ENCODE assay signal across 17 cellular contexts in the genomic region with DNA sequence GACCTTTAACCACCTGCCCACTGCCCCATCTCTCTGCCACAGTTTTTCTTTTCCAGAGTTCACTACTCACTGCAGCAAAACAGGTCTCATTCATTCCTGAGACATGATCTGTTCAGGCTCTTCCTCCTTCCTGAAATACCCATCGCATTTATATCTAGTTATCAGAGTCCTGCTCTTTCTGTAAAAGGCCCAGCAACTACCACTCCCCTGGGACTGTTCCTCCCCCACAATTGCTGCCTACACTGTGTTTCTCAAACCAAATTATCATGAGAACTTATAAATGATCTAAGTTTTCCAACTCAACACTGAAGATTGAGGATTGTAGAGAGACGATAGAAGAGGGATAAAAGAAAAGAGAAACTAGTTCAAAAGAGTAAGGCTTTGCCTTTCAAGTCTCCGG. TPM values are rescaled to one million over a fixed set of nuclear protein-coding genes. Genes with fewer than 3 reads are reported as not detected.
DNase-seq lines count a peak whose midpoint lies in the region; ATAC-seq, FAIRE-seq and TF ChIP-seq lines count a peak whose summit lies in the region.
"Had no signal": no experiment of that assay in that cellular context is flagged by ENCODE, and none has a peak within 500 bp of the region (broad histone marks: within the 10 kb centered on the region; RNA-seq: fewer than 3 reads in every experiment).

No MANE protein-coding gene starts in this region.

- no peak overlapping the region for H3K4me3 Mint-ChIP-seq in activated naive CD8-positive, alpha-beta T cell treated with anti-CD3 and anti-CD28 coated beads, Interleukin-2, amount 50 U/mL, for 24 hours
- H3K4me3 Mint-ChIP-seq: natural killer cell had no signal

- POLR2A ChIA-PET in A549 (lab: Yijun Ruan, JAX) = no interaction called here

- H4K20me1 ChIP-seq in keratinocyte (ENCODE audit: control insufficient read depth, extremely low read depth, insufficient read depth, low read length) = no peaks in the 10 kb centered on the region

- H3K9me1 ChIP-seq in keratinocyte (ENCODE audit: control insufficient read depth, extremely low read depth, insufficient read depth, low read length) = no peaks in the 10 kb centered on the region

- no peak for TF ChIP-seq EP300 in A549 (IDR thresholded peaks at IDR 0.05)

- TF ChIP-seq CTCF in A549 (IDR thresholded peaks at IDR 0.05) = no peak
- no peak for TF ChIP-seq CTCF in cardiac fibroblast (IDR thresholded peaks at IDR 0.05; ENCODE audit: low read depth, low read length)
- TF ChIP-seq CTCF in keratinocyte (optimal IDR thresholded peaks at IDR 0.05 in 1 of 3, IDR thresholded peaks at IDR 0.05 in 1 of 3, conservative IDR thresholded peaks at IDR 0.05 in 1 of 3; ENCODE audit: extremely low read depth in 1 of 3, insufficient read depth in 2 of 3, low read length in 3 of 3) = no peak

- peak in 1 of 2 experiments; percentile 25; a peak in 1 of 6 replicates for ATAC-seq in A549
- ATAC-seq in activated naive CD8-positive, alpha-beta T cell treated with anti-CD3 and anti-CD28 coated beads, Interleukin-2, amount 50 U/mL, for 24 hours = no peak
- ATAC-seq: natural killer cell had no signal

- DNase-seq in A549 (ENCODE audit: low read depth in 1 of 2, low spot score in 1 of 2) (no peak), LHCN-M2 (ENCODE audit: low read depth) (peak; percentile 66), cardiac fibroblast (ENCODE audit: low read depth in 2 of 2) (peak; percentile 37 to 76), keratinocyte (ENCODE audit: low read depth, low spot score) (no peak), islet precursor cell (no peak), NOMO-1 (lab: John Stamatoyannopoulos, UW; ENCODE audit: unreplicated experiment in 2 of 2) (no peak)
- DNase-seq in activated naive CD8-positive, alpha-beta T cell treated with anti-CD3 and anti-CD28 coated beads, Interleukin-2, amount 50 U/mL, for 24 hours = no peak
- no peak for DNase-seq in stimulated activated CD8-positive, alpha-beta memory T cell treated with anti-CD3 and anti-CD28 coated beads, Interleukin-4, amount 100 ng/mL, for 48 hours
- DNase-seq: activated CD8-positive, alpha-beta memory T cell treated with anti-CD3 and anti-CD28 coated beads for 24 hours; activated naive CD4-positive, alpha-beta T cell treated with anti-CD3 and anti-CD28 coated beads, Interleukin-2, amount 50 U/mL, for 16 hours; foreskin melanocyte; kidney glomerular epithelial cell; natural killer cell had no signal

- H3K4me3 ChIP-seq in A549 (no peak overlapping the region), cardiac fibroblast (replicated peaks in 1 of 2; ENCODE audit: low read depth in 2 of 2, low read length in 2 of 2) (no peak overlapping the region), keratinocyte (ENCODE audit: control insufficient read depth in 2 of 3, extremely low read depth in 1 of 3, insufficient read depth in 2 of 3, low read depth in 1 of 3, low read length in 3 of 3) (no peak overlapping the region)
- H3K4me3 ChIP-seq: skin epidermis had no signal

- no peak overlapping the region; a peak in 1 of 6 replicates for H3K27ac ChIP-seq in A549
- no peak overlapping the region for H3K27ac ChIP-seq in keratinocyte (ENCODE audit: control insufficient read depth, insufficient read depth, low read length)
- H3K27ac ChIP-seq: RWPE1 had no signal

- H3K4me1 Mint-ChIP-seq in activated naive CD8-positive, alpha-beta T cell treated with anti-CD3 and anti-CD28 coated beads, Interleukin-2, amount 50 U/mL, for 24 hours = no peaks in the 10 kb centered on the region
- H3K4me1 Mint-ChIP-seq: natural killer cell had no signal

- TF ChIP-seq POLR2A in A549 (IDR thresholded peaks at IDR 0.05; ENCODE audit: low read length) = no peak

- H3K4me1 ChIP-seq in A549 (peaks cover 12% of the 10 kb centered on the region; the same call in 2 of the 3 replicates), keratinocyte (ENCODE audit: control insufficient read depth, extremely low read depth, insufficient read depth, low read length) (peaks cover 10% of the 10 kb centered on the region)

- H3K9me3 Mint-ChIP-seq in activated naive CD8-positive, alpha-beta T cell treated with anti-CD3 and anti-CD28 coated beads, Interleukin-2, amount 50 U/mL, for 24 hours = no peaks in the 10 kb centered on the region
- H3K9me3 Mint-ChIP-seq: natural killer cell had no signal

- WGBS in A549 (ENCODE audit: missing lambda C conversion rate) = 64% methylated on average over 3 of the region's 3 CpGs

- H3K27me3 ChIP-seq in keratinocyte (ENCODE audit: control insufficient read depth, extremely low read depth, insufficient read depth, low read length) = no peaks in the 10 kb centered on the region

- peaks cover 5% of the 10 kb centered on the region for H3K27me3 Mint-ChIP-seq in activated naive CD8-positive, alpha-beta T cell treated with anti-CD3 and anti-CD28 coated beads, Interleukin-2, amount 50 U/mL, for 24 hours

- CTCF ChIA-PET in A549 (lab: Yijun Ruan, JAX) = interaction anchor here (1.3 kb wide), 1 partner anchor 26 kb away, joined by 3 read pairs; no protein-coding TSS in a partner anchor

- H3K27ac Mint-ChIP-seq in activated naive CD8-positive, alpha-beta T cell treated with anti-CD3 and anti-CD28 coated beads, Interleukin-2, amount 50 U/mL, for 24 hours = no peak overlapping the region
- H3K27ac Mint-ChIP-seq: natural killer cell had no signal

- dilution Hi-C loops in keratinocyte (cut with MboI; ENCODE audit: extremely low pct_ligation_motif_present, low sequenced_read_pairs) = loop anchor here (25.0 kb wide), 1 partner anchor 243 kb away; no protein-coding TSS in a partner anchor

- no peaks in the 10 kb centered on the region for H3K79me2 ChIP-seq in keratinocyte (ENCODE audit: control insufficient read depth, insufficient read depth, low read length)

- no peaks in the 10 kb centered on the region for H3K36me3 ChIP-seq in keratinocyte (ENCODE audit: control insufficient read depth in 2 of 2, extremely low read depth in 1 of 2, insufficient read depth in 2 of 2, low read length in 2 of 2)

- peak; percentile 28 for FAIRE-seq in A549 (lab: Jason Lieb, UNC)
- FAIRE-seq in keratinocyte (lab: Jason Lieb, UNC) = no peak
- FAIRE-seq: A204.1, TTC549 had no signal

- no peaks in the 10 kb centered on the region for H3K36me3 Mint-ChIP-seq in activated naive CD8-positive, alpha-beta T cell treated with anti-CD3 and anti-CD28 coated beads, Interleukin-2, amount 50 U/mL, for 24 hours (ENCODE audit: low read depth)
- H3K36me3 Mint-ChIP-seq: natural killer cell had no signal

- H3K4me2 ChIP-seq in A549 = peak overlapping the region; percentile 26; the same call in 2 of the 3 replicates
- H3K4me2 ChIP-seq in keratinocyte (ENCODE audit: control insufficient read depth, extremely low read depth, insufficient read depth, low read depth, low read length) = no peak overlapping the region

- no peak for TF ChIP-seq RAD21 in A549 (conservative IDR thresholded peaks at IDR 0.05 in 1 of 2, IDR thresholded peaks at IDR 0.05 in 1 of 2)

- peak overlapping the region; percentile 2 for H2AFZ ChIP-seq in keratinocyte (ENCODE audit: control insufficient read depth, low read length)

- H3K9ac ChIP-seq in keratinocyte (ENCODE audit: control insufficient read depth, extremely low read depth, insufficient read depth, low read length) = no peak overlapping the region

- H3K9me3 ChIP-seq in A549 (no peaks in the 10 kb centered on the region), keratinocyte (ENCODE audit: control insufficient read depth, low read depth, low read length) (no peaks in the 10 kb centered on the region)

TF ChIP-seq in A549, 52 proteins besides CTCF, POLR2A, EP300 and RAD21 (continues in another document):
- TF ChIP-seq HES2 (IDR thresholded peaks at IDR 0.05) (no peak), HOXB13 (CRISPR knock-in tag; IDR thresholded peaks at IDR 0.05; ENCODE audit: low read depth) (no peak), FOSB (CRISPR knock-in tag; IDR thresholded peaks at IDR 0.05) (no peak), EHF (CRISPR knock-in tag; IDR thresholded peaks at IDR 0.05) (no peak), TFCP2L1 (CRISPR knock-in tag; IDR thresholded peaks at IDR 0.05) (no peak), CHD4 (IDR thresholded peaks at IDR 0.05; ENCODE audit: borderline replicate concordance) (no peak)

RNA-seq across cellular contexts. Expression of gene EPS8, which starts 40.8 kb away (rescaled TPM):
- polyA plus RNA-seq in A549 (2011; rRNA removed) = 101 and 106 TPM in 2 replicates
- polyA plus RNA-seq in A549 (2012; cell fraction: cytosol; rRNA removed) = 22.4 and 22.5 TPM in 2 replicates
- 16.5 and 19.5 TPM in 2 replicates for polyA plus RNA-seq in A549 (2012; cell fraction: nucleus; rRNA removed)
- 20.1 to 28.2 TPM (median 25.1 TPM) in 3 replicates for polyA plus RNA-seq in A549 (2017; fragmentation: RNase III; extraction: RNeasy Plus Mini Kit Qiagen cat#74134 plus additional on column Dnase treatment)
- 85.5 and 132 TPM in 2 replicates for polyA minus RNA-seq in A549 (2011; rRNA and poly(A)+ RNA removed)
- total RNA-seq in LHCN-M2 (2014; rRNA removed) = 162 and 193 TPM in 2 replicates
- polyA plus RNA-seq in LHCN-M2 (2012) = 59.2 TPM
- 2.0 to 4.0 TPM (median 2.7 TPM) in 3 replicates for polyA plus RNA-seq in keratinocyte
- 4.3 TPM for polyA plus RNA-seq in keratinocyte (2011; ENCODE audit: low read depth)
- 2.0 and 3.9 TPM in 2 replicates for polyA plus RNA-seq in keratinocyte (2011; cell fraction: cytosol; rRNA removed)
- 3.0 and 4.3 TPM in 2 replicates for polyA plus RNA-seq in keratinocyte (2011; cell fraction: nucleus; rRNA removed)
- 1.7 and 2.2 TPM in 2 replicates for polyA plus RNA-seq in keratinocyte (2012; ENCODE audit: low replicate concordance)
- polyA minus RNA-seq in keratinocyte = 0.20 to 12.1 TPM (median 4.8 TPM) in 3 replicates
- 2.1 TPM for polyA minus RNA-seq in keratinocyte (2011; cell fraction: cytosol; rRNA and poly(A)+ RNA removed)
- polyA minus RNA-seq in keratinocyte (2011; cell fraction: nucleus; rRNA and poly(A)+ RNA removed) = 3.1 and 7.3 TPM in 2 replicates

RNA-seq across cellular contexts. Expression of gene STRAP, which starts 52.2 kb away (rescaled TPM):
- 209 and 300 TPM in 2 replicates for polyA plus RNA-seq in A549 (2011; rRNA removed)
- polyA plus RNA-seq in A549 (2012; cell fraction: cytosol; rRNA removed) = 126 and 144 TPM in 2 replicates
- 83.6 and 103 TPM in 2 replicates for polyA plus RNA-seq in A549 (2012; cell fraction: nucleus; rRNA removed)
- 191 to 209 TPM (median 201 TPM) in 3 replicates for polyA plus RNA-seq in A549 (2017; fragmentation: RNase III; extraction: RNeasy Plus Mini Kit Qiagen cat#74134 plus additional on column Dnase treatment)
- polyA minus RNA-seq in A549 (2011; rRNA and poly(A)+ RNA removed) = 175 and 188 TPM in 2 replicates
- total RNA-seq in LHCN-M2 (2014; rRNA removed) = 106 and 135 TPM in 2 replicates
- polyA plus RNA-seq in LHCN-M2 (2012) = 142 TPM
- polyA plus RNA-seq in keratinocyte = 114 to 210 TPM (median 168 TPM) in 3 replicates
- 223 TPM for polyA plus RNA-seq in keratinocyte (2011; ENCODE audit: low read depth)
- polyA plus RNA-seq in keratinocyte (2011; cell fraction: cytosol; rRNA removed) = 146 and 216 TPM in 2 replicates
- polyA plus RNA-seq in keratinocyte (2011; cell fraction: nucleus; rRNA removed) = 60.8 and 106 TPM in 2 replicates
- polyA plus RNA-seq in keratinocyte (2012; ENCODE audit: low replicate concordance) = 154 and 164 TPM in 2 replicates
- 92.5 to 144 TPM (median 95.2 TPM) in 3 replicates for polyA minus RNA-seq in keratinocyte
- 351 TPM for polyA minus RNA-seq in keratinocyte (2011; cell fraction: cytosol; rRNA and poly(A)+ RNA removed)
- 41.0 and 54.1 TPM in 2 replicates for polyA minus RNA-seq in keratinocyte (2011; cell fraction: nucleus; rRNA and poly(A)+ RNA removed)

Comparison
In these comparisons a context has a peak if more than half of its experiments do, and no peak if none do; other contexts are left out.
1. DNase-seq: peak in LHCN-M2 (single experiment) and cardiac fibroblast (2 of 2); none in A549 (0 of 2), keratinocyte (single experiment), activated naive CD8-positive, alpha-beta T cell treated with anti-CD3 and anti-CD28 coated beads, Interleukin-2, amount 50 U/mL, for 24 hours (single experiment), islet precursor cell (single experiment), NOMO-1 (0 of 2) and stimulated activated CD8-positive, alpha-beta memory T cell treated with anti-CD3 and anti-CD28 coated beads, Interleukin-4, amount 100 ng/mL, for 48 hours (single experiment).